In the genomic region with DNA sequence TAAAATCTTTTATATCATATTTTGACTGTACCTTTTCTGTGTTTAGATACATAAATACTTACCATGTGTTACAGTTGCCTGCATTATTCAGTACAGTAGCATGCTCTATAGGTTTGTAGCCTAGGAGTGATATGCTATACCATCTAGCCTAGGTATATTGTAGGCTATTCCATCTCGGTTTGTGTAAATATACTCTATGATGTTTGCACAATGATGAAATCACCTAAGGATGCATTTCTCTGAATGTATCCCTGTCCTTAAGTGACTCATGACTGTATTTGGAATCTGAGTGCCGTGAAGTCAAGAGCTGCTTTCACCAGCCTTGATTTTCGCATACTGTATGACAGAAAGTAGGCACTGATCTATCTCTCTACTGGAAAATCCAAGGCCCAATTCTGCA, we compare ENCODE assay signal across 13 cellular contexts.
DNase-seq lines count a peak whose midpoint lies in the region; ATAC-seq and TF ChIP-seq lines count a peak whose summit lies in the region.
"Had no signal": no experiment of that assay in that cellular context is flagged by ENCODE, and none has a peak within 500 bp of the region (broad histone marks: within the 10 kb centered on the region; RNA-seq: fewer than 3 reads in every experiment).

No MANE protein-coding gene starts in this region.

- H3K27me3 Mint-ChIP-seq in T-helper 17 cell, result no peaks in the 10 kb centered on the region
- H3K27me3 Mint-ChIP-seq: activated naive CD8-positive, alpha-beta T cell had no signal

- peak; percentile 36 for DNase-seq in A172 (ENCODE audit: low spot score)
- DNase-seq in HS-5 (ENCODE audit: low read depth), result peak; percentile 58
- no peak for DNase-seq in T-helper 17 cell
- peak; percentile 54 to 67 for DNase-seq in foreskin keratinocyte
- DNase-seq in activated CD4-positive, alpha-beta T cell treated with anti-CD3 and anti-CD28 coated beads for 4 hours, result no peak
- no peak for DNase-seq in GM19238 (ENCODE audit: insufficient read length, low spot score)
- no peak for DNase-seq in NCI-H510A (lab: John Stamatoyannopoulos, UW)
- DNase-seq: activated CD4-positive, alpha-beta T cell treated with anti-CD3 and anti-CD28 coated beads for 48 hours; gastrocnemius medialis; MM.1S had no signal

- H3K27ac ChIP-seq in foreskin keratinocyte, result no peak overlapping the region
- H3K27ac ChIP-seq: BLaER1, gastrocnemius medialis had no signal

- no peak for TF ChIP-seq CTCF in foreskin keratinocyte (conservative IDR thresholded peaks at IDR 0.05)

- H3K36me3 Mint-ChIP-seq in T-helper 17 cell (ENCODE audit: low read depth), result no peaks in the 10 kb centered on the region
- H3K36me3 Mint-ChIP-seq: activated naive CD8-positive, alpha-beta T cell had no signal

- H3K4me3 Mint-ChIP-seq in T-helper 17 cell, result no peak overlapping the region
- H3K4me3 Mint-ChIP-seq: activated naive CD8-positive, alpha-beta T cell had no signal

- H3K27me3 ChIP-seq in foreskin keratinocyte, result no peaks in the 10 kb centered on the region
- H3K27me3 ChIP-seq: BLaER1, gastrocnemius medialis had no signal

- H3K9me3 ChIP-seq in T-helper 17 cell (ENCODE audit: control insufficient read depth, low read length, poor library complexity, severe bottlenecking), result no peaks in the 10 kb centered on the region
- H3K9me3 ChIP-seq: gastrocnemius medialis had no signal

- H3K27ac Mint-ChIP-seq in T-helper 17 cell, result peak overlapping the region; percentile 1
- H3K27ac Mint-ChIP-seq: activated naive CD8-positive, alpha-beta T cell had no signal

- H3K4me1 Mint-ChIP-seq in T-helper 17 cell, result peaks cover 49% of the 10 kb centered on the region

- H3K4me1 ChIP-seq in foreskin keratinocyte, result peaks cover 11% of the 10 kb centered on the region

- no peak for ATAC-seq in T-helper 17 cell
- ATAC-seq in foreskin keratinocyte, result peak; percentile 61
- ATAC-seq in HG03175 (IDR thresholded peaks at IDR 0.05; ENCODE audit: unreplicated experiment), result no peak

Comparison
In these comparisons a context has a peak if more than half of its experiments do, and no peak if none do; other contexts are left out.
1. DNase-seq: peak in A172 (single experiment), HS-5 (single experiment) and foreskin keratinocyte (2 of 2); none in T-helper 17 cell (0 of 3), activated CD4-positive, alpha-beta T cell treated with anti-CD3 and anti-CD28 coated beads for 4 hours (0 of 2), GM19238 (single experiment) and NCI-H510A (single experiment).